In the genomic region with DNA sequence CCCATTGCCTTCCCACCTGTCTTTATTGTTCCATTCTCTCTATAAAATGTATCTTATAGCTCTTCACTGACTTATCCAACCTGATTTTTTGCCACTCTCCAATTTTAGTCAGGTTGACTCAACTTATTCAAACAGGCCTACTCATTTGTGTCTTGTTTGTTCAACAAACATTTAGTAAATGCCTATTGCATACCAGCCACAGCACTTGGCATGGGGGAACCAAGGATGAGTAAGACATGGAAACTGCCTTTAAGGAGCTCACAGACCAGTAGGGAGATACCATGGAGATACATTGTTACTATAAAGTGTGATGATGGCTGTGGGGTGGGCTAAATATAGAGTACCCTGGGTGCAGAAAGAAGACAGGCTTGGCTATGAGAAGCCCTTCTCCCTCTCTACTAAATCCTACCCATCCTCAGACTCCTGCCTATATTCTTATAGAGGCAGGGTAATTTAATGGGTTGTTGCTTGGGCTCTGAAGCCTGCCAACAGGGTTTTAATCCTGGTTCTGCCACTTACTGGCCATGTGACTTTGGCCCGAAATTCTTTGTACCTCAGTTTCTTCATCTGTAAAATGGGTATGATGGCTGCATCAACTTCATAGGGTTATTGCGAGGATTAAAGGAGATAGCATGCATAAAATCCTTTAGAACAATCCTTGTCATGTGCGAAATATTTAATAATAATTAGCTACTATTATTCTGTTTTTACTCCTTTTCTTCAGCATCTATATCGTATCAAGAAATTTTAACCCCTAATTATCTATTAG, we compare ENCODE assay signal across 18 cellular contexts.
DNase-seq lines count a peak whose midpoint lies in the region; ATAC-seq, FAIRE-seq and TF ChIP-seq lines count a peak whose summit lies in the region.
"Had no signal": no experiment of that assay in that cellular context is flagged by ENCODE, and none has a peak within 500 bp of the region (broad histone marks: within the 10 kb centered on the region; RNA-seq: fewer than 3 reads in every experiment).

No MANE protein-coding gene starts in this region.

- no peak overlapping the region for H3K4me2 ChIP-seq in A549

- H3K4me3 ChIP-seq in A549 = no peak overlapping the region
- no peak overlapping the region for H3K4me3 ChIP-seq in adipocyte (ENCODE audit: low read length)

- no peak for TF ChIP-seq POLR2A in A549 (IDR thresholded peaks at IDR 0.05; ENCODE audit: low read length)

- peak; percentile 68 to 83; a peak in 5 of 6 replicates for ATAC-seq in A549
- ATAC-seq in GM21528 (IDR thresholded peaks at IDR 0.05; ENCODE audit: low FRiP score, unreplicated experiment) = no peak
- no peak for ATAC-seq in HG03342 (IDR thresholded peaks at IDR 0.05; ENCODE audit: unreplicated experiment)
- ATAC-seq in HG03378 (IDR thresholded peaks at IDR 0.05; ENCODE audit: unreplicated experiment) = no peak

- FAIRE-seq in A549 (lab: Jason Lieb, UNC) = no peak
- FAIRE-seq: G401.6 had no signal

- 35% methylated on average over 4 of the region's 4 CpGs for WGBS in A549 (ENCODE audit: missing lambda C conversion rate)

- no peak for TF ChIP-seq RAD21 in A549 (conservative IDR thresholded peaks at IDR 0.05 in 1 of 2, IDR thresholded peaks at IDR 0.05 in 1 of 2)

- H3K36me3 ChIP-seq in adipocyte (ENCODE audit: control insufficient read depth, insufficient read depth, low read length, severe bottlenecking) = no peaks in the 10 kb centered on the region

- no peaks in the 10 kb centered on the region for H3K27me3 ChIP-seq in adipocyte (replicated peaks; ENCODE audit: control insufficient read depth, insufficient read depth, low read length)

- TF ChIP-seq CTCF in A549 (IDR thresholded peaks at IDR 0.05) = no peak

- POLR2A ChIA-PET in A549 (lab: Yijun Ruan, JAX) = interaction anchor here (0.6 kb wide), 1 partner anchor 64 kb away, joined by 3 read pairs; no protein-coding TSS in a partner anchor

- no peak for TF ChIP-seq EP300 in A549 (IDR thresholded peaks at IDR 0.05)

- H3K9ac ChIP-seq in adipocyte (ENCODE audit: low read length) = no peak overlapping the region

- CTCF ChIA-PET in A549 (lab: Yijun Ruan, JAX) = interaction anchor here (1.7 to 1.9 kb wide), 2 partner anchors 17 to 30 kb away, joined by 3 to 7 read pairs; no protein-coding TSS in a partner anchor

- peaks cover 5% of the 10 kb centered on the region; the same call in 1 of the 3 replicates for H3K9me3 ChIP-seq in A549
- H3K9me3 ChIP-seq in adipocyte (ENCODE audit: control insufficient read depth, low read length) = no peaks in the 10 kb centered on the region

- H3K27ac ChIP-seq in A549 (no peak overlapping the region), epithelial cell of prostate (no peak overlapping the region)

- H3K4me1 ChIP-seq in A549 (peaks cover 14% of the 10 kb centered on the region; the same call in 2 of the 3 replicates), adipocyte (ENCODE audit: control insufficient read depth, insufficient read depth, low read length) (peaks cover 6% of the 10 kb centered on the region)

- DNase-seq in A549 (ENCODE audit: low read depth in 1 of 2, low spot score in 1 of 2) (peak; percentile 5 to 38), EL (peak; percentile 20), adipocyte (ENCODE audit: low read depth) (peak; percentile 10), epithelial cell of prostate (ENCODE audit: low read depth, low spot score) (peak; percentile 76)
- DNase-seq in stimulated activated CD4-positive, alpha-beta T cell treated with anti-CD3 and anti-CD28 coated beads, Interleukin-12 subunit alpha, Interleukin-12 subunit beta, amount 100 ng/mL, for 4 hours = no peak
- DNase-seq: AML-193, Caco-2, DMS79, GOT3, NCI-H1105 treated with DMSO at 0.1 percent for 48 hours, NCI-H187, NCI-H345, NCI-H69, SHP77 treated with DMSO at 0.1 percent for 48 hours had no signal

TF ChIP-seq in A549, 52 proteins besides CTCF, POLR2A, EP300 and RAD21:
- TF ChIP-seq RCOR1 (IDR thresholded peaks at IDR 0.05; ENCODE audit: low read depth, low read length) (no peak), RFX5 (IDR thresholded peaks at IDR 0.05) (no peak), ZSCAN20 (CRISPR knock-in tag; IDR thresholded peaks at IDR 0.05) (no peak), FOSL2 (IDR thresholded peaks at IDR 0.05) (no peak), FOSL2 (CRISPR knock-in tag; IDR thresholded peaks at IDR 0.05) (peak; percentile 47; the same call in 1 of the 2 replicates), MAZ (IDR thresholded peaks at IDR 0.05; ENCODE audit: borderline replicate concordance, low read depth, low read length) (no peak), BHLHE40 (IDR thresholded peaks at IDR 0.05; ENCODE audit: low read depth, low read length) (no peak), SREBF2 (IDR thresholded peaks at IDR 0.05) (no peak)
- TF ChIP-seq, protein P1, sequence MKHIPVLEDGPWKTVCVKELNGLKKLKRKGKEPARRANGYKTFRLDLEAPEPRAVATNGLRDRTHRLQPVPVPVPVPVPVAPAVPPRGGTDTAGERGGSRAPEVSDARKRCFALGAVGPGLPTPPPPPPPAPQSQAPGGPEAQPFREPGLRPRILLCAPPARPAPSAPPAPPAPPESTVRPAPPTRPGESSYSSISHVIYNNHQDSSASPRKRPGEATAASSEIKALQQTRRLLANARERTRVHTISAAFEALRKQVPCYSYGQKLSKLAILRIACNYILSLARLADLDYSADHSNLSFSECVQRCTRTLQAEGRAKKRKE (CRISPR knock-in tag; IDR thresholded peaks at IDR 0.05; ENCODE audit: low read depth) = no peak
TF ChIP-seq in A549: peak in this region for 1.

Comparison
In these comparisons a context has a peak if more than half of its experiments do, and no peak if none do; other contexts are left out.
1. ATAC-seq: peak in A549 (2 of 2); none in GM21528 (single experiment), HG03342 (single experiment) and HG03378 (single experiment).